ENCODE assay signal across 4 cellular contexts in genomic region chr7:23547662-23548061, GRCh38.
"Had no signal": no experiment of that assay in that cellular context is flagged by ENCODE, and none has a peak within 500 bp of the region (broad histone marks: within the 10 kb centered on the region; RNA-seq: fewer than 3 reads in every experiment).

No MANE protein-coding gene starts in this region.

- H2AFZ ChIP-seq: GM23338 had no signal

- H3K4me1 ChIP-seq: HAP-1 had no signal

- H3K4me2 ChIP-seq: GM23338 had no signal

- H3K9me3 ChIP-seq: HAP-1 had no signal

- H3K9me3 Mint-ChIP-seq: IgD-negative memory B cell had no signal

- H3K27me3 Mint-ChIP-seq: IgD-negative memory B cell had no signal

- H3K4me1 Mint-ChIP-seq: GM23338 had no signal

- H3K36me3 ChIP-seq: HAP-1 had no signal

- FAIRE-seq: HTR-8/SVneo had no signal

- H3K4me3 Mint-ChIP-seq: GM23338 had no signal

- H3K4me3 ChIP-seq: GM23338, HAP-1 had no signal

- H3K27ac Mint-ChIP-seq: GM23338, IgD-negative memory B cell had no signal
